Comparison of ENCODE assay signal across 18 cellular contexts in the genomic region with DNA sequence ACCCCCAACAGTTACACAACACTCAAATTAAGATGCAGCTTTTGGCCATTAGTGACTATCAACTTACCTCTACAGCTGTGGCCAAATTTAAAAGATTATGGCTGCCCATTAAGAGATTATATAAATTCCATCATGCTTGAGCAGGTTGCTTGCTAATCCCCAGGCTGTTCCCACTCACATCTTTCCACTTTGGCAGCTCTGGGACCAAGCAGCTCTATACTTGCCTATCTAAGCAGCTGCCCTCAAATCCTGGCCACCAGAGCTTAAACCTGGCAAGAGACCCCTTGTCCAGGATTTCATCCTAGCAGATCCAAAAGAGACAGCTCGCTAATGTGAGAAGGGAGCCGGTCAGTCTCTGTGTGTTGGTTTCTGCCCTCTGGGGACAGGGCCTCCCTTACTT.
"Had no signal": no experiment of that assay in that cellular context is flagged by ENCODE, and none has a peak within 500 bp of the region (broad histone marks: within the 10 kb centered on the region; RNA-seq: fewer than 3 reads in every experiment).

No MANE protein-coding gene starts in this region.

- H3K9me3 ChIP-seq: breast epithelium, gastrocnemius medialis, left lung, right atrium auricular region, thoracic aorta, upper lobe of left lung had no signal

- H3K4me1 ChIP-seq: breast epithelium, gastrocnemius medialis, left lung, right atrium auricular region had no signal

- ATAC-seq: activated CD4-positive, CD25-positive, alpha-beta regulatory T cell treated with anti-CD3 and anti-CD28 coated beads, Interleukin-2, amount 50 U/mL, for 24 hours; activated T-cell treated with anti-CD3 and anti-CD28 coated beads, Interleukin-2, amount 50 U/mL, for 4 hours; esophagus mucosa; gastrocnemius medialis; left lung had no signal

- H3K27ac ChIP-seq: breast epithelium, gastrocnemius medialis, left lung, right atrium auricular region, thoracic aorta, upper lobe of left lung had no signal

- DNase-seq: activated CD4-positive, alpha-beta T cell treated with anti-CD3 and anti-CD28 coated beads, Interleukin-2, amount 50 U/mL, for 1 hour; activated CD8-positive, alpha-beta memory T cell treated with anti-CD3 and anti-CD28 coated beads, Interleukin-2, amount 50 U/mL, for 4 hours; activated naive CD4-positive, alpha-beta T cell treated with anti-CD3 and anti-CD28 coated beads for 36 hours; activated T-cell treated with anti-CD3 and anti-CD28 coated beads, Interleukin-2, amount 50 U/mL, for 4 hours; aorta; cerebellar nuclear complex; effector CD8-positive, alpha-beta T cell; gastrocnemius medialis; left lung; stimulated activated CD4-positive, alpha-beta T cell treated with anti-CD3 and anti-CD28 coated beads, Interleukin-2, amount 100 ng/mL, for 48 hours; upper lobe of left lung had no signal

- H3K27me3 ChIP-seq: breast epithelium, gastrocnemius medialis, left lung, right atrium auricular region, upper lobe of left lung had no signal

- H3K4me3 Mint-ChIP-seq: activated naive CD4-positive, alpha-beta T cell treated with anti-CD3 and anti-CD28 coated beads for 36 hours; activated T-cell treated with anti-CD3 and anti-CD28 coated beads, Interleukin-2, amount 50 U/mL, for 4 hours; dendritic cell treated with granulocyte-macrophage colony-stimulating factor and Interleukin-4, amounts not matched to agents 40 ng/mL and 50 ng/mL, for 4 days had no signal

- H3K27ac Mint-ChIP-seq: activated naive CD4-positive, alpha-beta T cell treated with anti-CD3 and anti-CD28 coated beads for 36 hours; dendritic cell treated with granulocyte-macrophage colony-stimulating factor and Interleukin-4, amounts not matched to agents 40 ng/mL and 50 ng/mL, for 4 days had no signal

- H3K4me3 ChIP-seq: breast epithelium, gastrocnemius medialis, left lung, right atrium auricular region, thoracic aorta, upper lobe of left lung had no signal

- H3K27me3 Mint-ChIP-seq: dendritic cell treated with granulocyte-macrophage colony-stimulating factor and Interleukin-4, amounts not matched to agents 40 ng/mL and 50 ng/mL, for 4 days; progenitor cell of endocrine pancreas had no signal

- H3K9me3 Mint-ChIP-seq: activated naive CD4-positive, alpha-beta T cell treated with anti-CD3 and anti-CD28 coated beads for 36 hours; activated T-cell treated with anti-CD3 and anti-CD28 coated beads, Interleukin-2, amount 50 U/mL, for 4 hours; dendritic cell treated with granulocyte-macrophage colony-stimulating factor and Interleukin-4, amounts not matched to agents 40 ng/mL and 50 ng/mL, for 4 days had no signal
